2 cellular contexts compared by ENCODE assay signal in the genomic region with DNA sequence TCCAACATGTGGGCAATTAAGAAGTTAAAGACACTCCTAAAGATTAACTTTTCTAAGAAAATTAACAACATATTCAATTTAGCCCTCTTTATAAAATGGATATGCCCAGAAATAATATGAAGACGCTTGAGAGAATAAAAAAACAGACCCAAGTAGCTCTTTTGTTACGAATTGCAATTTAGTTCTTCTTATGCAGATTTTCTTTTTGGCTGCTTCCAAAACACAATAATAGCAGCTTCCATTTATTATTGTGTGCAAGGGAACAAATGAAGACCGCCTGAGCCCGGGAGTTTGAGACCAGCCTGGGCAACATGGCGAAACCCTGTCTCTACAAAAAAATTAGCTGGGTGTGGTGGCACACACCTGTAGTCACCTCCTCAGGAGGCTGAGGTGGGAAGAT.
TF ChIP-seq lines count a peak whose summit lies in the region.

No MANE protein-coding gene starts in this region.

TF ChIP-seq in IMR-90, 13 proteins besides CTCF, POLR2A, EP300 and RAD21:
- TF ChIP-seq MXI1 (IDR thresholded peaks at IDR 0.05; ENCODE audit: borderline replicate concordance, low read depth, low read length) (no peak), CHD1 (IDR thresholded peaks at IDR 0.05; ENCODE audit: low read depth, low read length) (no peak), CEBPB (IDR thresholded peaks at IDR 0.05; ENCODE audit: low read depth, low read length) (no peak), MAZ (IDR thresholded peaks at IDR 0.05; ENCODE audit: borderline replicate concordance, low read depth, low read length) (no peak), NFE2L2 (IDR thresholded peaks at IDR 0.05; ENCODE audit: low read depth, low read length) (no peak), RCOR1 (IDR thresholded peaks at IDR 0.05; ENCODE audit: insufficient replicate concordance, low read length) (no peak), RFX5 (IDR thresholded peaks at IDR 0.05; ENCODE audit: low read depth, low read length) (no peak), SMC3 (IDR thresholded peaks at IDR 0.05; ENCODE audit: low read depth, low read length) (no peak), BHLHE40 (IDR thresholded peaks at IDR 0.05; ENCODE audit: low read depth, low read length) (no peak), FOS (IDR thresholded peaks at IDR 0.05; ENCODE audit: low read depth, low read length) (no peak), MAFK (IDR thresholded peaks at IDR 0.05; ENCODE audit: low read depth, low read length) (no peak)
- TF ChIP-seq, protein P1, sequence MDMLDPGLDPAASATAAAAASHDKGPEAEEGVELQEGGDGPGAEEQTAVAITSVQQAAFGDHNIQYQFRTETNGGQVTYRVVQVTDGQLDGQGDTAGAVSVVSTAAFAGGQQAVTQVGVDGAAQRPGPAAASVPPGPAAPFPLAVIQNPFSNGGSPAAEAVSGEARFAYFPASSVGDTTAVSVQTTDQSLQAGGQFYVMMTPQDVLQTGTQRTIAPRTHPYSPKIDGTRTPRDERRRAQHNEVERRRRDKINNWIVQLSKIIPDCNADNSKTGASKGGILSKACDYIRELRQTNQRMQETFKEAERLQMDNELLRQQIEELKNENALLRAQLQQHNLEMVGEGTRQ (IDR thresholded peaks at IDR 0.05; ENCODE audit: low read depth, low read length): no peak
- TF ChIP-seq, protein P2, sequence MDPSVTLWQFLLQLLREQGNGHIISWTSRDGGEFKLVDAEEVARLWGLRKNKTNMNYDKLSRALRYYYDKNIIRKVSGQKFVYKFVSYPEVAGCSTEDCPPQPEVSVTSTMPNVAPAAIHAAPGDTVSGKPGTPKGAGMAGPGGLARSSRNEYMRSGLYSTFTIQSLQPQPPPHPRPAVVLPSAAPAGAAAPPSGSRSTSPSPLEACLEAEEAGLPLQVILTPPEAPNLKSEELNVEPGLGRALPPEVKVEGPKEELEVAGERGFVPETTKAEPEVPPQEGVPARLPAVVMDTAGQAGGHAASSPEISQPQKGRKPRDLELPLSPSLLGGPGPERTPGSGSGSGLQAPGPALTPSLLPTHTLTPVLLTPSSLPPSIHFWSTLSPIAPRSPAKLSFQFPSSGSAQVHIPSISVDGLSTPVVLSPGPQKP (IDR thresholded peaks at IDR 0.05; ENCODE audit: borderline replicate concordance, low read depth, low read length): no peak

TF ChIP-seq in endothelial cell of umbilical vein, 7 proteins besides CTCF, POLR2A, EP300 and RAD21:
- TF ChIP-seq MYC (IDR thresholded peaks at IDR 0.05; ENCODE audit: low read depth, low read length) (no peak), JUN (IDR thresholded peaks at IDR 0.05; ENCODE audit: borderline replicate concordance, insufficient read depth, insufficient read length, low read depth) (no peak), EZH2 (IDR thresholded peaks at IDR 0.05; ENCODE audit: borderline replicate concordance, low read depth, low read length, severe bottlenecking) (no peak), GATA2 (IDR thresholded peaks at IDR 0.05; ENCODE audit: insufficient read depth, insufficient read length, low read depth, low read length) (no peak), FOS (IDR thresholded peaks at IDR 0.05; ENCODE audit: borderline replicate concordance, insufficient read depth, low read length) (no peak), POLR2AphosphoS5 (IDR thresholded peaks at IDR 0.05; ENCODE audit: insufficient read depth, low read depth, low read length) (no peak)
- TF ChIP-seq, protein P3, sequence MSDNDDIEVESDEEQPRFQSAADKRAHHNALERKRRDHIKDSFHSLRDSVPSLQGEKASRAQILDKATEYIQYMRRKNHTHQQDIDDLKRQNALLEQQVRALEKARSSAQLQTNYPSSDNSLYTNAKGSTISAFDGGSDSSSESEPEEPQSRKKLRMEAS (IDR thresholded peaks at IDR 0.05; ENCODE audit: insufficient read depth, insufficient read length): no peak
